ENCODE assay signal across 9 cellular contexts in genomic region chr10:71314028-71314693, GRCh38. TPM values are rescaled to one million over a fixed set of nuclear protein-coding genes. Genes with fewer than 3 reads are reported as not detected.
DNase-seq lines count a peak whose midpoint lies in the region; ATAC-seq and TF ChIP-seq lines count a peak whose summit lies in the region.
"Had no signal": no experiment of that assay in that cellular context is flagged by ENCODE, and none has a peak within 500 bp of the region (broad histone marks: within the 10 kb centered on the region; RNA-seq: fewer than 3 reads in every experiment).

No MANE protein-coding gene starts in this region.

- H3K4me1 Mint-ChIP-seq in chondrocyte (ENCODE audit: low read depth): peaks cover 6% of the 10 kb centered on the region

- no peak for ATAC-seq in HG02763 (IDR thresholded peaks at IDR 0.05; ENCODE audit: unreplicated experiment)
- no peak for ATAC-seq in GM18870 (IDR thresholded peaks at IDR 0.05; ENCODE audit: unreplicated experiment)

- no peak overlapping the region for H3K4me3 ChIP-seq in WI38 (ENCODE audit: low read depth, low read length)

- H3K27me3 Mint-ChIP-seq in chondrocyte (ENCODE audit: low read depth): peaks cover 12% of the 10 kb centered on the region
- H3K27me3 Mint-ChIP-seq: activated naive CD4-positive, alpha-beta T cell treated with anti-CD3 and anti-CD28 coated beads, Interleukin-2, amount 50 U/mL, for 24 hours had no signal

- peak overlapping the region; percentile 33 for H3K4me3 Mint-ChIP-seq in chondrocyte (ENCODE audit: unreplicated experiment)
- H3K4me3 Mint-ChIP-seq: activated naive CD4-positive, alpha-beta T cell treated with anti-CD3 and anti-CD28 coated beads, Interleukin-2, amount 50 U/mL, for 24 hours had no signal

- no peak overlapping the region for H3K27ac Mint-ChIP-seq in chondrocyte (ENCODE audit: unreplicated experiment)
- H3K27ac Mint-ChIP-seq: activated naive CD4-positive, alpha-beta T cell treated with anti-CD3 and anti-CD28 coated beads, Interleukin-2, amount 50 U/mL, for 24 hours had no signal

- TF ChIP-seq CTCF in WI38 (IDR thresholded peaks at IDR 0.05; ENCODE audit: low read depth, low read length) (peak; percentile 70), chondrocyte (IDR thresholded peaks at IDR 0.05) (peak; percentile 96)

- H3K9me3 Mint-ChIP-seq in chondrocyte (ENCODE audit: low read depth): no peaks in the 10 kb centered on the region
- H3K9me3 Mint-ChIP-seq: activated naive CD4-positive, alpha-beta T cell treated with anti-CD3 and anti-CD28 coated beads, Interleukin-2, amount 50 U/mL, for 24 hours had no signal

- peak; percentile 32 for DNase-seq in Daoy (ENCODE audit: low read depth)
- DNase-seq in LHCN-M2 (ENCODE audit: low read depth): peak; percentile 44
- no peak for DNase-seq in chondrocyte (ENCODE audit: low spot score)
- peak; percentile 66 for DNase-seq in left kidney (ENCODE audit: low read depth, low spot score)
- DNase-seq in stimulated activated CD4-positive, alpha-beta T cell treated with anti-CD3 and anti-CD28 coated beads, TNF-alpha, amount 100 ng/mL, for 4 hours (ENCODE audit: low read depth in 3 of 3): peak; percentile 19 to 33 (median 28)

- peaks cover 2% of the 10 kb centered on the region for H3K36me3 Mint-ChIP-seq in chondrocyte (ENCODE audit: low read depth)
- H3K36me3 Mint-ChIP-seq: activated naive CD4-positive, alpha-beta T cell treated with anti-CD3 and anti-CD28 coated beads, Interleukin-2, amount 50 U/mL, for 24 hours had no signal

RNA-seq across cellular contexts. Expression of gene SLC29A3, which starts 4.9 kb away (rescaled TPM):
- total RNA-seq in Daoy (2014; rRNA removed; shearing (Covaris generic)): 0.63 and 1.3 TPM in 2 replicates
- total RNA-seq in LHCN-M2 (2014; rRNA removed): 1.0 and 1.8 TPM in 2 replicates
- polyA plus RNA-seq in LHCN-M2 (2012): 1.7 TPM
- 2.4 to 3.8 TPM (median 2.7 TPM) in 3 replicates for total RNA-seq in chondrocyte
